ENCODE assay signal across 13 cellular contexts in the genomic region with DNA sequence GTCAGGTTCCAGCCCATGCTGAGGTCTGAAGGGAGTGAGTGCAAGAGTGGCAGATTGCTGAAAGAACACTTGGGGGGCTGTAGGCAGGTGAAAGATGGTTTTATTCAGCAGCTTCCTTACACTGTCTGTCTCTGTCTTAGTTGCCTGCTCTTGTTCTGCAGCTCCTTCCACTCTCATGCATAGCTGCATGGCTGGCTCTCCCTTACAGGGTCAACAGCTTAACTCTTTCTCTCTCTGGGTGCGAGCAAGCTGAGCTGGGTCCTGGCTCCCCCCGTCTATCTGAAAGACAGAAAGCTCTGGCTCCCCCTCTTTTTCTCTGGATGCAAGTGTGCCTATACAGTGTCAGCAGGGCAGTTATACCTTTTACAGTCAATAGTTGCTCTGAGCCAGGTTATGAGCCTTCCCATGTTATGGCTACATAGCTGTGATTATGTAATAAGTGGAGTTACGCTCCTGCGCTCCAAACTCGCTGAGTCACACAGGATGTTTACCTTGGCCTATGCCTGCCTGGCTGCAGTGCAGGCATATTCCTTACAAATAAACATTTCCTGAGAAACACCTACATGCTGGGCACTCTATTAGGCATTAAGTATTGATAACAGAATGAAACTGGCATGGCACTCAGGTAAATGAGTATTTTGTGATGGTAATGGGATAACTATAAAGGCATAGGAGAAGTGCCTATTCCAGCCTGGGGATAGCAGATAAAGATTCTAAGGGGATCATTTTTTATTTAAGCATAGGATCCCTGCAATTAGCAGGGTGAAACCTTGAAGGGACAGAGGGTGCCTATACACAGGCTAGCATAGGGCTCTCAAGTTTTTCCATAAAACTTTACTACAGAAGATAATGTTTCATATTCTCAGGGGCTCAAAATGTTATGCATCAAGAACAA.
DNase-seq lines count a peak whose midpoint lies in the region; ATAC-seq, FAIRE-seq and TF ChIP-seq lines count a peak whose summit lies in the region.
"Had no signal": no experiment of that assay in that cellular context is flagged by ENCODE, and none has a peak within 500 bp of the region (broad histone marks: within the 10 kb centered on the region; RNA-seq: fewer than 3 reads in every experiment).

No MANE protein-coding gene starts in this region.

- H3K4me3 ChIP-seq in Karpas-422 (ENCODE audit: low read length) (no peak overlapping the region), body of pancreas (no peak overlapping the region)
- H3K4me3 ChIP-seq: sigmoid colon had no signal

- no peak for TF ChIP-seq CTCF in body of pancreas (IDR thresholded peaks at IDR 0.05)

- no peak overlapping the region for H3K27ac ChIP-seq in Karpas-422 (ENCODE audit: low read length)
- no peak overlapping the region for H3K27ac ChIP-seq in body of pancreas
- H3K27ac ChIP-seq: sigmoid colon, VCaP had no signal

- H4K20me1 ChIP-seq in Karpas-422 (ENCODE audit: insufficient read depth, low read depth, low read length) = no peaks in the 10 kb centered on the region

- 0 out of 2 replicates have a peak, but pooled peaks cover 4% of the 10 kb centered on the region for H3K36me3 ChIP-seq in Karpas-422 (ENCODE audit: insufficient read depth, low read length)
- H3K36me3 ChIP-seq in body of pancreas (replicated peaks in 1 of 2; ENCODE audit: insufficient read depth in 1 of 2, low read depth in 2 of 2) = no peaks in the 10 kb centered on the region
- H3K36me3 ChIP-seq: sigmoid colon had no signal

- H3K9me2 ChIP-seq in Karpas-422 (replicated peaks; ENCODE audit: insufficient read depth, low read length) = no peaks in the 10 kb centered on the region

- TF ChIP-seq POLR2A in body of pancreas (IDR thresholded peaks at IDR 0.05) (no peak), GM12891 (IDR thresholded peaks at IDR 0.05; ENCODE audit: low read depth, low read length) (no peak)

- no peak overlapping the region for H3K4me2 ChIP-seq in Karpas-422 (ENCODE audit: low read depth, low read length, poor library complexity, severe bottlenecking)

- in situ Hi-C loops in ACHN (cut with HindIII; ENCODE audit: low pct_ligation_motif_present, low pct_unique_long_range_greater_than_20kb, low sequenced_read_pairs) = no loop called here

- H3K79me2 ChIP-seq in Karpas-422 (ENCODE audit: low read length) = no peaks in the 10 kb centered on the region

- intact Hi-C loops in body of pancreas (cut with DNase I) = no loop called here

- H2AFZ ChIP-seq in Karpas-422 (ENCODE audit: low read length) = no peak overlapping the region

- DNase-seq in ACHN = peak; percentile 3
- DNase-seq in Karpas-422 = peak; percentile 46
- DNase-seq in body of pancreas = peak in 3 of 4 donors; percentile 8 to 75 (median 14)
- peak; percentile 47 for DNase-seq in kidney glomerular epithelial cell (lab: John Stamatoyannopoulos, UW)
- DNase-seq in GM12891 (ENCODE audit: insufficient read length, low spot score) = no peak
- no peak for DNase-seq in NCI-H446 treated with DMSO at 0.1 percent for 48 hours (lab: John Stamatoyannopoulos, UW)
- DNase-seq: AML-193, GDM1, NCI-H2107, sigmoid colon had no signal

- no peak overlapping the region for H3K9ac ChIP-seq in Karpas-422 (ENCODE audit: low read length)

- no peaks in the 10 kb centered on the region for H3K4me1 ChIP-seq in Karpas-422 (ENCODE audit: low read length)
- no peaks in the 10 kb centered on the region for H3K4me1 ChIP-seq in body of pancreas
- H3K4me1 ChIP-seq: sigmoid colon had no signal

- FAIRE-seq in GM12891 (lab: Jason Lieb, UNC) = no peak

- WGBS in body of pancreas, 2 donors = 60 to 78% methylated on average over 5 of the region's 5 CpGs

- ATAC-seq in body of pancreas (no peak), GM21381 (IDR thresholded peaks at IDR 0.05; ENCODE audit: unreplicated experiment) (no peak), GM18520 (IDR thresholded peaks at IDR 0.05; ENCODE audit: unreplicated experiment) (no peak)

- H3K27me3 ChIP-seq in Karpas-422 (ENCODE audit: low read length) (no peaks in the 10 kb centered on the region), body of pancreas (no peaks in the 10 kb centered on the region)
- H3K27me3 ChIP-seq: sigmoid colon had no signal

- H3K9me3 ChIP-seq in Karpas-422 (ENCODE audit: low read length) (peaks cover 13% of the 10 kb centered on the region; the same call in 1 of the 2 replicates), body of pancreas (no peaks in the 10 kb centered on the region)
- H3K9me3 ChIP-seq: sigmoid colon had no signal

TF ChIP-seq in GM12891, 5 proteins besides CTCF, POLR2A, EP300 and RAD21:
- TF ChIP-seq SPI1 (IDR thresholded peaks at IDR 0.05; ENCODE audit: low read depth, low read length) (no peak), TAF1 (IDR thresholded peaks at IDR 0.05; ENCODE audit: low read depth, low read length) (no peak), POLR2AphosphoS5 (IDR thresholded peaks at IDR 0.05; ENCODE audit: low read depth, low read length) (no peak), POU2F2 (IDR thresholded peaks at IDR 0.05; ENCODE audit: low read depth, low read length) (no peak), PAX5 (IDR thresholded peaks at IDR 0.05; ENCODE audit: insufficient read depth, low read length, severe bottlenecking) (no peak)

Comparison
In these comparisons a context has a peak if more than half of its experiments do, and no peak if none do; other contexts are left out.
1. DNase-seq: peak in ACHN (single experiment), Karpas-422 (single experiment), body of pancreas (3 of 4) and kidney glomerular epithelial cell (single experiment); none in GM12891 (single experiment) and NCI-H446 treated with DMSO at 0.1 percent for 48 hours (single experiment).